Comparison of ENCODE assay signal across 21 cellular contexts in the genomic region with DNA sequence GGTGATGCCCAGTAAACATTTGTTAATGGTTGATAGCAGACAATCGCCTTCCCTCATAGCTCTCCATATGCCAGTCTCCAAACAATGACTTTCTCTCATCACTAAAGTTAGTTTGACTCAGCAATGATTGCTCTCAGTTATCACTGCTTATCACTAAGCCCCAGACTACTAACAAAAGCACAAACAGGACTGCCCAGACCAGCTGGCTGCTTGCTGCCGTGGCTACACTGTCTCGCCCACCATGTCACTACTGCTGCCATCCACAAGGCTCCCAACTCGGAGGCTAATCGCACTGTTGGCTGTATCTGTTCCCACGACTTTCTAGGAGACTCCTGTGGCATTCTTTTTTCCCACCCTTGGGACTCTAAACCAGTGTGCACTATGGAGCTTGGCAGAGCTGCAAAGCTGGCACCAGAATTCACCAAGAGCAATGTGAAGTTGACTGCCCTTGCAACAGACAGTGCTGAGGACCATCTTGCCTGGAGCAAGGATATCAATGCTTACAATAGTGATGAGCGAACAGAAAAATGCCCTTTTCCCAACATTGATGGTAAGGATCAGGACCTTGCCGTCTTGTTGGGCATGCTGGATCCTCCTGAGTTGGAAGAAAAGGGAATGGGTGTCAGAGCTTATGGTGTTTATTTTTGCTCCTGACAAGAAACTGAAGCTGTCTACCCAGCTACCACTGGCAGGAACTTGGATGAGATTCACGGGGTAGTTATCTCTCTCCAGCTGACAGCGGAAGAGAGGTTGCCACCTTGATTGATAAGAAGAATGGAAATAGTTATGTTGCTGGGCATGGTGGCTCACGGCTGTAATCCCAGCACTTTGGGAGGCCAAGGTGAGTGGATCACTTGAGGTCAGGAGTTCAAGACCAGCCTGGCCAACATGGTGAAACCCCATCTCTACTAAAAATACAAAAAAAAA. TPM values are rescaled to one million over a fixed set of nuclear protein-coding genes. Genes with fewer than 3 reads are reported as not detected.
DNase-seq lines count a peak whose midpoint lies in the region; ATAC-seq and TF ChIP-seq lines count a peak whose summit lies in the region.
"Had no signal": no experiment of that assay in that cellular context is flagged by ENCODE, and none has a peak within 500 bp of the region (broad histone marks: within the 10 kb centered on the region; RNA-seq: fewer than 3 reads in every experiment).

No MANE protein-coding gene starts in this region.

- H3K36me3 Mint-ChIP-seq in endothelial cell (ENCODE audit: low read depth, unreplicated experiment): peaks cover 45% of the 10 kb centered on the region
- H3K36me3 Mint-ChIP-seq in activated naive CD4-positive, alpha-beta T cell treated with anti-CD3 and anti-CD28 coated beads, Interleukin-2, amount 10 ng/mL, durations not matched to agents 7 days and 5 days: no peaks in the 10 kb centered on the region
- H3K36me3 Mint-ChIP-seq: activated naive CD8-positive, alpha-beta T cell; natural killer cell treated with Interleukin-12 subunit alpha and Interleukin-12 subunit beta and Interleukin-15 and Interleukin-18, amount 100 ng/mL, for 72 hours had no signal

- H3K27ac Mint-ChIP-seq in endothelial cell (ENCODE audit: unreplicated experiment): peak overlapping the region; percentile 82
- H3K27ac Mint-ChIP-seq in activated naive CD4-positive, alpha-beta T cell treated with anti-CD3 and anti-CD28 coated beads, Interleukin-2, amount 10 ng/mL, durations not matched to agents 7 days and 5 days: no peak overlapping the region
- H3K27ac Mint-ChIP-seq: activated naive CD8-positive, alpha-beta T cell; mesothelial cell of epicardium; natural killer cell treated with Interleukin-12 subunit alpha and Interleukin-12 subunit beta and Interleukin-15 and Interleukin-18, amount 100 ng/mL, for 72 hours had no signal

- CTCF ChIA-PET in activated naive CD4-positive, alpha-beta T cell treated with anti-CD3 and anti-CD28 coated beads, Interleukin-2, amount 10 ng/mL, durations not matched to agents 7 days and 5 days (lab: Charles Lee): interaction anchor here (1.1 kb wide), 1 partner anchor 524 kb away, joined by 3 read pairs; no protein-coding TSS in a partner anchor

- ATAC-seq in Right ventricle myocardium inferior (peak; percentile 72), GM21515 (IDR thresholded peaks at IDR 0.05; ENCODE audit: unreplicated experiment) (no peak)
- ATAC-seq: natural killer cell treated with Interleukin-12 subunit alpha and Interleukin-12 subunit beta and Interleukin-15 and Interleukin-18, amount 100 ng/mL, for 72 hours; upper lobe of right lung had no signal

- TF ChIP-seq CTCF in endothelial cell (IDR thresholded peaks at IDR 0.05; ENCODE audit: unreplicated experiment): no peak

- no peaks in the 10 kb centered on the region for H3K9me3 Mint-ChIP-seq in endothelial cell (ENCODE audit: unreplicated experiment)
- H3K9me3 Mint-ChIP-seq in activated naive CD4-positive, alpha-beta T cell treated with anti-CD3 and anti-CD28 coated beads, Interleukin-2, amount 10 ng/mL, durations not matched to agents 7 days and 5 days: no peaks in the 10 kb centered on the region
- H3K9me3 Mint-ChIP-seq: mesothelial cell of epicardium; natural killer cell treated with Interleukin-12 subunit alpha and Interleukin-12 subunit beta and Interleukin-15 and Interleukin-18, amount 100 ng/mL, for 72 hours had no signal

- peaks cover 6% of the 10 kb centered on the region for H3K27me3 Mint-ChIP-seq in endothelial cell (ENCODE audit: unreplicated experiment)
- peaks cover 13% of the 10 kb centered on the region for H3K27me3 Mint-ChIP-seq in activated naive CD4-positive, alpha-beta T cell treated with anti-CD3 and anti-CD28 coated beads, Interleukin-2, amount 10 ng/mL, durations not matched to agents 7 days and 5 days
- H3K27me3 Mint-ChIP-seq: activated naive CD8-positive, alpha-beta T cell had no signal

- no peak for DNase-seq in Right ventricle myocardium inferior (ENCODE audit: missing footprints)
- DNase-seq in cardiac septum (ENCODE audit: low spot score): no peak
- no peak for DNase-seq in endothelial cell (ENCODE audit: low spot score)
- peak; percentile 72 for DNase-seq in islet precursor cell
- no peak for DNase-seq in SHP77 treated with DMSO at 0.1 percent for 48 hours (lab: John Stamatoyannopoulos, UW)
- no peak for DNase-seq in ecto neural progenitor cell (ENCODE audit: low spot score)
- DNase-seq in activated naive CD4-positive, alpha-beta T cell treated with anti-CD3 and anti-CD28 coated beads, Interleukin-2, amount 10 ng/mL, durations not matched to agents 7 days and 5 days: no peak
- DNase-seq: activated CD4-positive, alpha-beta T cell treated with anti-CD3 and anti-CD28 coated beads for 1 hour; activated CD8-positive, alpha-beta memory T cell treated with anti-CD3 and anti-CD28 coated beads for 24 hours; activated T-cell treated with anti-CD3 and anti-CD28 coated beads, Interleukin-2, amount 50 U/mL, for 48 hours; foreskin melanocyte; GOT3; kidney; NCI-H1417 treated with DMSO at 0.1 percent for 48 hours; NCI-H524; sigmoid colon; upper lobe of right lung had no signal

- intact Hi-C loops in Right ventricle myocardium inferior (cut with DNase I) (loop anchor here (2.0 kb wide), 1 partner anchor 26 kb away; no protein-coding TSS in a partner anchor), cardiac septum (cut with DNase I) (no loop called here)

- peak overlapping the region; percentile 5 for H3K4me3 Mint-ChIP-seq in endothelial cell (ENCODE audit: unreplicated experiment)
- no peak overlapping the region for H3K4me3 Mint-ChIP-seq in activated naive CD4-positive, alpha-beta T cell treated with anti-CD3 and anti-CD28 coated beads, Interleukin-2, amount 10 ng/mL, durations not matched to agents 7 days and 5 days
- H3K4me3 Mint-ChIP-seq: activated naive CD8-positive, alpha-beta T cell; mesothelial cell of epicardium; natural killer cell treated with Interleukin-12 subunit alpha and Interleukin-12 subunit beta and Interleukin-15 and Interleukin-18, amount 100 ng/mL, for 72 hours had no signal

- peaks cover 24% of the 10 kb centered on the region for H3K4me1 Mint-ChIP-seq in endothelial cell (ENCODE audit: unreplicated experiment)
- H3K4me1 Mint-ChIP-seq in activated naive CD4-positive, alpha-beta T cell treated with anti-CD3 and anti-CD28 coated beads, Interleukin-2, amount 10 ng/mL, durations not matched to agents 7 days and 5 days: peaks cover 9% of the 10 kb centered on the region

RNA-seq across cellular contexts. Expression of a gene that starts 27.1 kb away (rescaled TPM):
- total RNA-seq in Right ventricle myocardium inferior (35.0 TPM), cardiac septum (34.6 TPM), endothelial cell (ENCODE audit: unreplicated experiment) (70.2 TPM)
